In the genomic region with DNA sequence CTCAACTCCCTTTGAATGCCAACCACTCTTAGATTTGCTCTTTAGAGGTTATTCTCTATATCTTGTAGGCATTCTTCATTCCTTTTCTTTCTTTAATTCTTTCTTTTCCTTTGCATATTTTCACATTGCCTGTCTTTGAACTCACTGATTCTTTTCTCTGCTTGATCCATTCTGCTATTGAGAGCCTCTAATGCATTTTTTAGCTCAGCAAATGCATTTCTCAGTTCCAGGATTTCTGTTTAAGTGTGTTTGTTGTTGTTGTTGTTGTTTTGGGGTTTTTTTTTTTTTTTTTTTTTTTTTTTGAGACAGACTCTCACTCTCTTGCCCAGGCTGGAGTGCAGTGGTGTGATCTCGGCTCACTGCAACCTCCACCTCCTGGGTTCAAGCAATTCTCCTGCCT, we compare ENCODE assay signal across 1 cellular context.
TF ChIP-seq lines count a peak whose summit lies in the region.

No MANE protein-coding gene starts in this region.

TF ChIP-seq in K562, 482 proteins besides CTCF, POLR2A, EP300 and RAD21 (continued from another document and continues in another):
- TF ChIP-seq HIVEP1 (CRISPR knock-in tag; IDR thresholded peaks at IDR 0.05) (no peak), SAP30 (IDR thresholded peaks at IDR 0.05; ENCODE audit: borderline replicate concordance, insufficient read depth, low read depth, low read length, poor library complexity, severe bottlenecking) (no peak), ZNF282 (CRISPR knock-in tag; IDR thresholded peaks at IDR 0.05) (no peak), IRF1 (CRISPR knock-in tag; IDR thresholded peaks at IDR 0.05; ENCODE audit: borderline replicate concordance) (no peak), ZC3H8 (IDR thresholded peaks at IDR 0.05) (peak; percentile 71; the same call in 1 of the 2 replicates), ZBTB11 (CRISPR knock-in tag; IDR thresholded peaks at IDR 0.05) (no peak), SMARCC2 (IDR thresholded peaks at IDR 0.05; ENCODE audit: low read depth) (no peak), MLLT1 (IDR thresholded peaks at IDR 0.05) (peak; percentile 73 to 84), U2AF1 (optimal IDR thresholded peaks at IDR 0.05; ENCODE audit: low read depth, low read length) (no peak), MTA3 (IDR thresholded peaks at IDR 0.05; ENCODE audit: borderline replicate concordance) (no peak), PATZ1 (CRISPR knock-in tag; IDR thresholded peaks at IDR 0.05; ENCODE audit: borderline replicate concordance) (no peak), LARP7 (IDR thresholded peaks at IDR 0.05) (peak; percentile 70; the same call in 1 of the 2 replicates), ELF1 (tag; IDR thresholded peaks at IDR 0.05) (no peak), ZNF75A (CRISPR knock-in tag; IDR thresholded peaks at IDR 0.05) (no peak), SRSF1 (IDR thresholded peaks at IDR 0.05; ENCODE audit: low read depth, low read length) (no peak), ZNF507 (tag; conservative IDR thresholded peaks at IDR 0.05) (no peak), ETS2 (tag; IDR thresholded peaks at IDR 0.05; ENCODE audit: borderline replicate concordance, poor library complexity, severe bottlenecking) (no peak), GATAD2A (IDR thresholded peaks at IDR 0.05) (no peak), PRPF4 (IDR thresholded peaks at IDR 0.05; ENCODE audit: insufficient read depth, low read depth, low read length, poor library complexity, severe bottlenecking) (no peak), ZNF165 (CRISPR knock-in tag; IDR thresholded peaks at IDR 0.05; ENCODE audit: borderline replicate concordance) (no peak), MIER1 (IDR thresholded peaks at IDR 0.05; ENCODE audit: low read depth) (peak; percentile 54; the same call in 1 of the 2 replicates), HMG20A (CRISPR knock-in tag; conservative IDR thresholded peaks at IDR 0.05) (no peak), NR2C2 (CRISPR knock-in tag; IDR thresholded peaks at IDR 0.05) (no peak), NR2C2 (tag; IDR thresholded peaks at IDR 0.05) (no peak), CBX5 (IDR thresholded peaks at IDR 0.05; ENCODE audit: borderline replicate concordance, low read depth) (peak; percentile 97), ZNF354B (CRISPR knock-in tag; IDR thresholded peaks at IDR 0.05) (no peak), SMARCB1 (IDR thresholded peaks at IDR 0.05; ENCODE audit: insufficient read length, low read depth) (no peak), TOE1 (IDR thresholded peaks at IDR 0.05; ENCODE audit: borderline replicate concordance) (0 out of 2 replicates have a peak, but pooled peaks have one; percentile 27), TOE1 (CRISPR knock-in tag; IDR thresholded peaks at IDR 0.05; ENCODE audit: borderline replicate concordance, low read depth) (no peak), XRCC4 (IDR thresholded peaks at IDR 0.05; ENCODE audit: extremely low read depth, insufficient read depth, insufficient read length) (no peak), CHCHD3 (CRISPR knock-in tag; IDR thresholded peaks at IDR 0.05) (no peak), TARDBP (IDR thresholded peaks at IDR 0.05) (no peak), ZNF143 (CRISPR knock-in tag; IDR thresholded peaks at IDR 0.05) (no peak)
- TF ChIP-seq, protein P1, sequence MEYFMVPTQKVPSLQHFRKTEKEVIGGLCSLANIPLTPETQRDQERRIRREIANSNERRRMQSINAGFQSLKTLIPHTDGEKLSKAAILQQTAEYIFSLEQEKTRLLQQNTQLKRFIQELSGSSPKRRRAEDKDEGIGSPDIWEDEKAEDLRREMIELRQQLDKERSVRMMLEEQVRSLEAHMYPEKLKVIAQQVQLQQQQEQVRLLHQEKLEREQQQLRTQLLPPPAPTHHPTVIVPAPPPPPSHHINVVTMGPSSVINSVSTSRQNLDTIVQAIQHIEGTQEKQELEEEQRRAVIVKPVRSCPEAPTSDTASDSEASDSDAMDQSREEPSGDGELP (CRISPR knock-in tag; IDR thresholded peaks at IDR 0.05; ENCODE audit: borderline replicate concordance), result no peak
- TF ChIP-seq, protein P2, sequence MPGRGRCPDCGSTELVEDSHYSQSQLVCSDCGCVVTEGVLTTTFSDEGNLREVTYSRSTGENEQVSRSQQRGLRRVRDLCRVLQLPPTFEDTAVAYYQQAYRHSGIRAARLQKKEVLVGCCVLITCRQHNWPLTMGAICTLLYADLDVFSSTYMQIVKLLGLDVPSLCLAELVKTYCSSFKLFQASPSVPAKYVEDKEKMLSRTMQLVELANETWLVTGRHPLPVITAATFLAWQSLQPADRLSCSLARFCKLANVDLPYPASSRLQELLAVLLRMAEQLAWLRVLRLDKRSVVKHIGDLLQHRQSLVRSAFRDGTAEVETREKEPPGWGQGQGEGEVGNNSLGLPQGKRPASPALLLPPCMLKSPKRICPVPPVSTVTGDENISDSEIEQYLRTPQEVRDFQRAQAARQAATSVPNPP (IDR thresholded peaks at IDR 0.05; ENCODE audit: borderline replicate concordance, insufficient read depth, insufficient read length), result no peak
- TF ChIP-seq, protein P3, sequence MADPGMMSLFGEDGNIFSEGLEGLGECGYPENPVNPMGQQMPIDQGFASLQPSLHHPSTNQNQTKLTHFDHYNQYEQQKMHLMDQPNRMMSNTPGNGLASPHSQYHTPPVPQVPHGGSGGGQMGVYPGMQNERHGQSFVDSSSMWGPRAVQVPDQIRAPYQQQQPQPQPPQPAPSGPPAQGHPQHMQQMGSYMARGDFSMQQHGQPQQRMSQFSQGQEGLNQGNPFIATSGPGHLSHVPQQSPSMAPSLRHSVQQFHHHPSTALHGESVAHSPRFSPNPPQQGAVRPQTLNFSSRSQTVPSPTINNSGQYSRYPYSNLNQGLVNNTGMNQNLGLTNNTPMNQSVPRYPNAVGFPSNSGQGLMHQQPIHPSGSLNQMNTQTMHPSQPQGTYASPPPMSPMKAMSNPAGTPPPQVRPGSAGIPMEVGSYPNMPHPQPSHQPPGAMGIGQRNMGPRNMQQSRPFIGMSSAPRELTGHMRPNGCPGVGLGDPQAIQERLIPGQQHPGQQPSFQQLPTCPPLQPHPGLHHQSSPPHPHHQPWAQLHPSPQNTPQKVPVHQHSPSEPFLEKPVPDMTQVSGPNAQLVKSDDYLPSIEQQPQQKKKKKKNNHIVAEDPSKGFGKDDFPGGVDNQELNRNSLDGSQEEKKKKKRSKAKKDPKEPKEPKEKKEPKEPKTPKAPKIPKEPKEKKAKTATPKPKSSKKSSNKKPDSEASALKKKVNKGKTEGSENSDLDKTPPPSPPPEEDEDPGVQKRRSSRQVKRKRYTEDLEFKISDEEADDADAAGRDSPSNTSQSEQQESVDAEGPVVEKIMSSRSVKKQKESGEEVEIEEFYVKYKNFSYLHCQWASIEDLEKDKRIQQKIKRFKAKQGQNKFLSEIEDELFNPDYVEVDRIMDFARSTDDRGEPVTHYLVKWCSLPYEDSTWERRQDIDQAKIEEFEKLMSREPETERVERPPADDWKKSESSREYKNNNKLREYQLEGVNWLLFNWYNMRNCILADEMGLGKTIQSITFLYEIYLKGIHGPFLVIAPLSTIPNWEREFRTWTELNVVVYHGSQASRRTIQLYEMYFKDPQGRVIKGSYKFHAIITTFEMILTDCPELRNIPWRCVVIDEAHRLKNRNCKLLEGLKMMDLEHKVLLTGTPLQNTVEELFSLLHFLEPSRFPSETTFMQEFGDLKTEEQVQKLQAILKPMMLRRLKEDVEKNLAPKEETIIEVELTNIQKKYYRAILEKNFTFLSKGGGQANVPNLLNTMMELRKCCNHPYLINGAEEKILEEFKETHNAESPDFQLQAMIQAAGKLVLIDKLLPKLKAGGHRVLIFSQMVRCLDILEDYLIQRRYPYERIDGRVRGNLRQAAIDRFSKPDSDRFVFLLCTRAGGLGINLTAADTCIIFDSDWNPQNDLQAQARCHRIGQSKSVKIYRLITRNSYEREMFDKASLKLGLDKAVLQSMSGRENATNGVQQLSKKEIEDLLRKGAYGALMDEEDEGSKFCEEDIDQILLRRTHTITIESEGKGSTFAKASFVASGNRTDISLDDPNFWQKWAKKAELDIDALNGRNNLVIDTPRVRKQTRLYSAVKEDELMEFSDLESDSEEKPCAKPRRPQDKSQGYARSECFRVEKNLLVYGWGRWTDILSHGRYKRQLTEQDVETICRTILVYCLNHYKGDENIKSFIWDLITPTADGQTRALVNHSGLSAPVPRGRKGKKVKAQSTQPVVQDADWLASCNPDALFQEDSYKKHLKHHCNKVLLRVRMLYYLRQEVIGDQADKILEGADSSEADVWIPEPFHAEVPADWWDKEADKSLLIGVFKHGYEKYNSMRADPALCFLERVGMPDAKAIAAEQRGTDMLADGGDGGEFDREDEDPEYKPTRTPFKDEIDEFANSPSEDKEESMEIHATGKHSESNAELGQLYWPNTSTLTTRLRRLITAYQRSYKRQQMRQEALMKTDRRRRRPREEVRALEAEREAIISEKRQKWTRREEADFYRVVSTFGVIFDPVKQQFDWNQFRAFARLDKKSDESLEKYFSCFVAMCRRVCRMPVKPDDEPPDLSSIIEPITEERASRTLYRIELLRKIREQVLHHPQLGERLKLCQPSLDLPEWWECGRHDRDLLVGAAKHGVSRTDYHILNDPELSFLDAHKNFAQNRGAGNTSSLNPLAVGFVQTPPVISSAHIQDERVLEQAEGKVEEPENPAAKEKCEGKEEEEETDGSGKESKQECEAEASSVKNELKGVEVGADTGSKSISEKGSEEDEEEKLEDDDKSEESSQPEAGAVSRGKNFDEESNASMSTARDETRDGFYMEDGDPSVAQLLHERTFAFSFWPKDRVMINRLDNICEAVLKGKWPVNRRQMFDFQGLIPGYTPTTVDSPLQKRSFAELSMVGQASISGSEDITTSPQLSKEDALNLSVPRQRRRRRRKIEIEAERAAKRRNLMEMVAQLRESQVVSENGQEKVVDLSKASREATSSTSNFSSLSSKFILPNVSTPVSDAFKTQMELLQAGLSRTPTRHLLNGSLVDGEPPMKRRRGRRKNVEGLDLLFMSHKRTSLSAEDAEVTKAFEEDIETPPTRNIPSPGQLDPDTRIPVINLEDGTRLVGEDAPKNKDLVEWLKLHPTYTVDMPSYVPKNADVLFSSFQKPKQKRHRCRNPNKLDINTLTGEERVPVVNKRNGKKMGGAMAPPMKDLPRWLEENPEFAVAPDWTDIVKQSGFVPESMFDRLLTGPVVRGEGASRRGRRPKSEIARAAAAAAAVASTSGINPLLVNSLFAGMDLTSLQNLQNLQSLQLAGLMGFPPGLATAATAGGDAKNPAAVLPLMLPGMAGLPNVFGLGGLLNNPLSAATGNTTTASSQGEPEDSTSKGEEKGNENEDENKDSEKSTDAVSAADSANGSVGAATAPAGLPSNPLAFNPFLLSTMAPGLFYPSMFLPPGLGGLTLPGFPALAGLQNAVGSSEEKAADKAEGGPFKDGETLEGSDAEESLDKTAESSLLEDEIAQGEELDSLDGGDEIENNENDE (IDR thresholded peaks at IDR 0.05; ENCODE audit: low read depth, low read length), result no peak
